Comparison of ENCODE assay signal across 9 cellular contexts in genomic region chr2:158969717-158970521, GRCh38. TPM values are rescaled to one million over a fixed set of nuclear protein-coding genes. Genes with fewer than 3 reads are reported as not detected.
A peak's percentile ranks its signal among the peaks of the same experiment; 100 is the strongest.
DNase-seq lines count a peak whose midpoint lies in the region; ATAC-seq and TF ChIP-seq lines count a peak whose summit lies in the region.
"Had no signal": no experiment of that assay in that cellular context is flagged by ENCODE, and none has a peak within 500 bp of the region (broad histone marks: within the 10 kb centered on the region; RNA-seq: fewer than 3 reads in every experiment).

No MANE protein-coding gene starts in this region.

- no peaks in the 10 kb centered on the region for H3K9me3 ChIP-seq in OCI-LY3 (ENCODE audit: insufficient read depth, low read length)

- intact Hi-C loops in dendritic cell treated with granulocyte-macrophage colony-stimulating factor and Interleukin-4, amounts not matched to agents 40 ng/mL and 50 ng/mL, for 4 days (cut with micrococcal nuclease): no loop called here
- intact Hi-C loops in lower leg skin (cut with DNase I; ENCODE audit: low total_unique reads): no loop called here

- H3K4me3 ChIP-seq in OCI-LY3 (ENCODE audit: low read length) (peak overlapping the region; percentile 80; the same call in 1 of the 2 replicates), lower leg skin (ENCODE audit: low read depth, poor library complexity, severe bottlenecking) (peak overlapping the region; percentile 56)

- no peak overlapping the region for H3K27ac ChIP-seq in OCI-LY3 (ENCODE audit: low read length)
- peak overlapping the region; percentile 96 for H3K27ac ChIP-seq in substantia nigra (ENCODE audit: low read depth, low read length, poor library complexity, severe bottlenecking)

- no peak for TF ChIP-seq POLR2A in lower leg skin (IDR thresholded peaks at IDR 0.05)

- no peak for TF ChIP-seq CTCF in OCI-LY3 (IDR thresholded peaks at IDR 0.05; ENCODE audit: low read depth, low read length)
- TF ChIP-seq CTCF in lower leg skin (IDR thresholded peaks at IDR 0.05): no peak

- peaks cover 23% of the 10 kb centered on the region for H3K4me1 Mint-ChIP-seq in dendritic cell treated with granulocyte-macrophage colony-stimulating factor and Interleukin-4, amounts not matched to agents 40 ng/mL and 50 ng/mL, for 4 days (ENCODE audit: low read depth)

- H3K9me3 Mint-ChIP-seq in dendritic cell treated with granulocyte-macrophage colony-stimulating factor and Interleukin-4, amounts not matched to agents 40 ng/mL and 50 ng/mL, for 4 days: no peaks in the 10 kb centered on the region

- no peak overlapping the region for H3K9ac ChIP-seq in OCI-LY3 (ENCODE audit: low read length)

- no peaks in the 10 kb centered on the region for H3K79me2 ChIP-seq in OCI-LY3 (ENCODE audit: low read length)

- DNase-seq in NCI-H1417 (lab: John Stamatoyannopoulos, UW) (peak in 2 of 3 experiments; percentile 12 to 21), NCI-H1417 treated with DMSO at 0.1 percent for 48 hours (lab: John Stamatoyannopoulos, UW) (no peak), lower leg skin (ENCODE audit: low spot score in 2 of 2) (no peak), substantia nigra (lab: John Stamatoyannopoulos, UW) (peak in 37 of 49 donors; percentile 9 to 70 (median 40))
- DNase-seq: CD4-positive, CD25-positive, alpha-beta regulatory T cell had no signal

- no peaks in the 10 kb centered on the region for H4K20me1 ChIP-seq in OCI-LY3 (ENCODE audit: insufficient read depth, low read length)

- no peaks in the 10 kb centered on the region for H3K27me3 ChIP-seq in OCI-LY3 (ENCODE audit: low read depth, low read length)

- no peaks in the 10 kb centered on the region for H3K4me1 ChIP-seq in OCI-LY3 (ENCODE audit: low read length)

- H3K4me3 Mint-ChIP-seq in dendritic cell treated with granulocyte-macrophage colony-stimulating factor and Interleukin-4, amounts not matched to agents 40 ng/mL and 50 ng/mL, for 4 days: peak overlapping the region; percentile 81

- no peak overlapping the region for H2AFZ ChIP-seq in OCI-LY3 (ENCODE audit: low read depth, low read length)

- no peaks in the 10 kb centered on the region for H3K36me3 ChIP-seq in OCI-LY3 (replicated peaks; ENCODE audit: low read depth, low read length)

- H3K36me3 Mint-ChIP-seq in dendritic cell treated with granulocyte-macrophage colony-stimulating factor and Interleukin-4, amounts not matched to agents 40 ng/mL and 50 ng/mL, for 4 days (ENCODE audit: low read depth): no peaks in the 10 kb centered on the region
- H3K36me3 Mint-ChIP-seq: CD4-positive, CD25-positive, alpha-beta regulatory T cell had no signal

- H3K4me2 ChIP-seq in OCI-LY3 (ENCODE audit: low read length): peak overlapping the region; percentile 73

- H3K27me3 Mint-ChIP-seq in dendritic cell treated with granulocyte-macrophage colony-stimulating factor and Interleukin-4, amounts not matched to agents 40 ng/mL and 50 ng/mL, for 4 days: peaks cover 67% of the 10 kb centered on the region

- ATAC-seq in HG03442 (IDR thresholded peaks at IDR 0.05; ENCODE audit: unreplicated experiment) (no peak), HG02763 (IDR thresholded peaks at IDR 0.05; ENCODE audit: unreplicated experiment) (no peak)

- WGBS in lower leg skin, 2 donors: 1% methylated on average over 27 of the region's 27 CpGs

- peak overlapping the region; percentile 66 for H3K27ac Mint-ChIP-seq in dendritic cell treated with granulocyte-macrophage colony-stimulating factor and Interleukin-4, amounts not matched to agents 40 ng/mL and 50 ng/mL, for 4 days
- H3K27ac Mint-ChIP-seq: CD4-positive, CD25-positive, alpha-beta regulatory T cell had no signal

RNA-seq across cellular contexts. Expression of gene TANC1, which starts 1.5 kb away (rescaled TPM):
- total RNA-seq in lower leg skin: 100 to 1,000 TPM in 2 of 4 donors, 10 to 100 TPM in 2; 65.8 to 111 (median 93.6) TPM

Comparison
In these comparisons a context has a peak if more than half of its experiments do, and no peak if none do; other contexts are left out.
1. DNase-seq: peak in NCI-H1417 (2 of 3) and substantia nigra (37 of 49); none in NCI-H1417 treated with DMSO at 0.1 percent for 48 hours (single experiment) and lower leg skin (0 of 2).